Comparison of ENCODE assay signal across 8 cellular contexts in genomic region chr11:122628691-122629555, GRCh38. TPM values are rescaled to one million over a fixed set of nuclear protein-coding genes. Genes with fewer than 3 reads are reported as not detected.
DNase-seq lines count a peak whose midpoint lies in the region; ATAC-seq and TF ChIP-seq lines count a peak whose summit lies in the region.

No MANE protein-coding gene starts in this region.

- H3K4me3 ChIP-seq in testis, result no peak overlapping the region

- WGBS in testis, 2 donors, result 48% methylated on average over 11 of the region's 11 CpGs

- H3K9me3 ChIP-seq in testis, result no peaks in the 10 kb centered on the region

- DNase-seq in NCI-H1436 (lab: John Stamatoyannopoulos, UW) (peak; percentile 5), NCI-H1436 treated with DMSO at 0.1 percent for 48 hours (lab: John Stamatoyannopoulos, UW) (no peak), HUDEP-2 (lab: John Stamatoyannopoulos, UW; ENCODE audit: unreplicated experiment in 76 of 76) (peak in 57 of 76 experiments; percentile 3 to 71 (median 38)), RPMI8226 (peak; percentile 66), fibroblast of the conjunctiva (ENCODE audit: low read depth) (peak; percentile 62), omental fat pad (ENCODE audit: low spot score) (no peak), testis (peak; percentile 83)

- no peak overlapping the region for H3K4me3 Mint-ChIP-seq in activated T-helper 17 cell treated with anti-CD3 and anti-CD28 coated beads, Interleukin-2, amount 50 U/mL, for 72 hours

- no peak for TF ChIP-seq POLR2A in testis (IDR thresholded peaks at IDR 0.05)

- no peaks in the 10 kb centered on the region for H3K4me1 ChIP-seq in testis

- H3K36me3 ChIP-seq in testis (ENCODE audit: low read depth, missing control alignments), result no peaks in the 10 kb centered on the region

- TF ChIP-seq CTCF in omental fat pad (IDR thresholded peaks at IDR 0.05) (peak in 1 of 3 donors; percentile 16), testis (IDR thresholded peaks at IDR 0.05) (peak; percentile 57 to 72 (median 58))

- H3K27ac ChIP-seq in testis, result no peak overlapping the region

- peaks cover 11% of the 10 kb centered on the region for H3K27me3 Mint-ChIP-seq in activated T-helper 17 cell treated with anti-CD3 and anti-CD28 coated beads, Interleukin-2, amount 50 U/mL, for 72 hours

- H3K27me3 ChIP-seq in testis, result no peaks in the 10 kb centered on the region

- H3K36me3 Mint-ChIP-seq in activated T-helper 17 cell treated with anti-CD3 and anti-CD28 coated beads, Interleukin-2, amount 50 U/mL, for 72 hours (ENCODE audit: low read depth), result no peaks in the 10 kb centered on the region

- no peak overlapping the region for H3K27ac Mint-ChIP-seq in activated T-helper 17 cell treated with anti-CD3 and anti-CD28 coated beads, Interleukin-2, amount 50 U/mL, for 72 hours

- H3K4me1 Mint-ChIP-seq in activated T-helper 17 cell treated with anti-CD3 and anti-CD28 coated beads, Interleukin-2, amount 50 U/mL, for 72 hours, result peaks cover 4% of the 10 kb centered on the region

- intact Hi-C loops in testis (cut with DNase I; ENCODE audit: low total_unique reads), result no loop called here

- ATAC-seq in activated T-helper 17 cell treated with anti-CD3 and anti-CD28 coated beads, Interleukin-2, amount 50 U/mL, for 72 hours (replicated peaks), result peak; percentile 71
- ATAC-seq in omental fat pad (ENCODE audit: low FRiP score), result peak; percentile 54

- H3K9me3 Mint-ChIP-seq in activated T-helper 17 cell treated with anti-CD3 and anti-CD28 coated beads, Interleukin-2, amount 50 U/mL, for 72 hours, result no peaks in the 10 kb centered on the region

RNA-seq across cellular contexts. Expression of gene UBASH3B, which starts 26.6 kb away (rescaled TPM):
- total RNA-seq in activated T-helper 17 cell treated with anti-CD3 and anti-CD28 coated beads, Interleukin-2, amount 50 U/mL, for 72 hours, result 10 to 100 TPM in 1 of 2 donors, 1 to 10 TPM in 1; 7.0 to 10.6 TPM
- total RNA-seq in omental fat pad, result 10 to 100 TPM in 3 of 4 donors, 1 to 10 TPM in 1; 9.9 to 36.3 (median 24.3) TPM
- total RNA-seq in testis, result 10 to 100 TPM; 14.6 to 20.4 TPM
- polyA plus RNA-seq in testis (ENCODE audit: insufficient read depth, low read depth, low replicate concordance), result 3.9 TPM

Comparison
In these comparisons a context has a peak if more than half of its experiments do, and no peak if none do; other contexts are left out.
1. DNase-seq: peak in NCI-H1436 (single experiment), HUDEP-2 (57 of 76), RPMI8226 (single experiment), fibroblast of the conjunctiva (single experiment) and testis (single experiment); none in NCI-H1436 treated with DMSO at 0.1 percent for 48 hours (single experiment) and omental fat pad (single experiment).